Comparison of ENCODE assay signal across 9 cellular contexts in genomic region chr5:157670662-157671591, GRCh38. TPM values are rescaled to one million over a fixed set of nuclear protein-coding genes. Genes with fewer than 3 reads are reported as not detected.
DNase-seq lines count a peak whose midpoint lies in the region; ATAC-seq, FAIRE-seq and TF ChIP-seq lines count a peak whose summit lies in the region.
"Had no signal": no experiment of that assay in that cellular context is flagged by ENCODE, and none has a peak within 500 bp of the region (broad histone marks: within the 10 kb centered on the region; RNA-seq: fewer than 3 reads in every experiment).

C5orf52 (plus strand) TSS chr5:157671533; CDS start chr5:157671615, 82 bp downstream.

- peak; percentile 53 for ATAC-seq in GM21619 (IDR thresholded peaks at IDR 0.05; ENCODE audit: unreplicated experiment)
- ATAC-seq in RWPE2 (ENCODE audit: low read depth) = peak; percentile 48
- ATAC-seq in GM21526 (IDR thresholded peaks at IDR 0.05; ENCODE audit: low FRiP score, unreplicated experiment) = no peak
- ATAC-seq in GM18519 (IDR thresholded peaks at IDR 0.05; ENCODE audit: low FRiP score, unreplicated experiment) = no peak
- ATAC-seq: HCT116 had no signal

- H3K36me3 ChIP-seq in BE2C (no peaks in the 10 kb centered on the region), RWPE2 (ENCODE audit: low read depth) (no peaks in the 10 kb centered on the region), bronchial epithelial cell (ENCODE audit: control insufficient read depth, insufficient read depth, low read length) (no peaks in the 10 kb centered on the region), kidney epithelial cell (ENCODE audit: control insufficient read depth, insufficient read depth, low read length) (no peaks in the 10 kb centered on the region)

- H3K9me3 ChIP-seq in BE2C (no peaks in the 10 kb centered on the region), RWPE2 (ENCODE audit: severe bottlenecking) (no peaks in the 10 kb centered on the region)

- H3K4me3 ChIP-seq in BE2C (ENCODE audit: low read depth, low read length) (peak within 1 kb of the TSS; percentile 28), RWPE2 (ENCODE audit: severe bottlenecking) (peak within 1 kb of the TSS; percentile 25), bronchial epithelial cell (ENCODE audit: low read depth, low read length) (peak within 1 kb of the TSS; percentile 45), kidney epithelial cell (ENCODE audit: low read depth, low read length) (peak within 1 kb of the TSS; percentile 79)

- no peak for FAIRE-seq in bronchial epithelial cell (lab: Jason Lieb, UNC)

- peaks cover 25% of the 10 kb centered on the region for H3K27me3 ChIP-seq in BE2C
- no peaks in the 10 kb centered on the region for H3K27me3 ChIP-seq in RWPE2 (ENCODE audit: insufficient read depth, poor library complexity, severe bottlenecking)
- peaks cover 2% of the 10 kb centered on the region for H3K27me3 ChIP-seq in bronchial epithelial cell (ENCODE audit: control insufficient read depth, insufficient read depth, low read length)
- H3K27me3 ChIP-seq in kidney epithelial cell (ENCODE audit: control insufficient read depth, insufficient read depth, low read length) = peaks cover 2% of the 10 kb centered on the region

- DNase-seq in BE2C (no peak), RWPE2 (ENCODE audit: low spot score) (no peak), bronchial epithelial cell (ENCODE audit: low read depth) (peak; percentile 53), kidney epithelial cell (ENCODE audit: low read depth) (no peak)
- peak; percentile 48 for DNase-seq in stimulated activated CD8-positive, alpha-beta memory T cell treated with anti-CD3 and anti-CD28 coated beads, Interleukin-4, amount 100 ng/mL, for 48 hours

- H3K4me1 ChIP-seq in BE2C (no peaks in the 10 kb centered on the region), RWPE2 (ENCODE audit: insufficient read depth, poor library complexity, severe bottlenecking) (peaks cover 8% of the 10 kb centered on the region)

- no peak within 1 kb of the TSS for H3K27ac ChIP-seq in RWPE2 (ENCODE audit: poor library complexity, severe bottlenecking)

- TF ChIP-seq CTCF in BE2C (IDR thresholded peaks at IDR 0.05; ENCODE audit: low read depth, low read length) (no peak), RWPE2 (IDR thresholded peaks at IDR 0.05; ENCODE audit: poor library complexity, severe bottlenecking) (no peak), bronchial epithelial cell (IDR thresholded peaks at IDR 0.05; ENCODE audit: insufficient read depth, low read length, severe bottlenecking) (no peak), kidney epithelial cell (IDR thresholded peaks at IDR 0.05; ENCODE audit: insufficient read depth, low read length, poor library complexity, severe bottlenecking) (no peak)

RNA-seq across cellular contexts. Expression of gene C5orf52, which starts in this region (rescaled TPM):
- polyA plus RNA-seq in BE2C (2012; ENCODE audit: insufficient read depth, insufficient read length, low read depth) = not detected
- total RNA-seq in bronchial epithelial cell = not detected in 2 replicates
- not detected in 2 replicates for total RNA-seq in kidney epithelial cell

Comparison
In these comparisons a context has a peak if more than half of its experiments do, and no peak if none do; other contexts are left out.
1. Peak in DNase-seq and H3K4me3 ChIP-seq in bronchial epithelial cell; RNA of the gene not detected or under 1 TPM.
2. H3K4me3 ChIP-seq: peak in every context shown above with its lines; median percentile 79 in kidney epithelial cell; 45 in bronchial epithelial cell; 28 in BE2C; 25 in RWPE2.
3. ATAC-seq: peak in GM21619 (single experiment) and RWPE2 (single experiment); none in GM21526 (single experiment) and GM18519 (single experiment).